18 cellular contexts compared by ENCODE assay signal in genomic region chr3:193680220-193680619, GRCh38.
DNase-seq lines count a peak whose midpoint lies in the region; ATAC-seq, FAIRE-seq and TF ChIP-seq lines count a peak whose summit lies in the region.
"Had no signal": no experiment of that assay in that cellular context is flagged by ENCODE, and none has a peak within 500 bp of the region (broad histone marks: within the 10 kb centered on the region; RNA-seq: fewer than 3 reads in every experiment).

No MANE protein-coding gene starts in this region.

- CTCF ChIA-PET in AG04450 (lab: Charles Lee), result interaction anchor here (0.6 to 2.8 kb wide), 3 partner anchors 14 to 813 kb away, joined by 3 to 12 read pairs (median 8); no protein-coding TSS in a partner anchor

- POLR2A ChIA-PET in AG04450 (lab: Yijun Ruan, JAX), result interaction anchor here (0.8 to 1.3 kb wide), 2 partner anchors 15 to 23 kb away, joined by 3 to 6 read pairs; no protein-coding TSS in a partner anchor

- TF ChIP-seq CTCF in AG04450 (IDR thresholded peaks at IDR 0.05; ENCODE audit: low read depth, low read length), result no peak

- H3K27ac ChIP-seq in AG04450 (ENCODE audit: low read depth, low read length), result no peak overlapping the region
- H3K27ac ChIP-seq: SK-N-MC, stomach had no signal

- FAIRE-seq in H54 (lab: Jason Lieb, UNC), result peak; percentile 88

- TF ChIP-seq POLR2A in H54 (IDR thresholded peaks at IDR 0.05; ENCODE audit: low read depth, low read length), result no peak

- ATAC-seq in HG03565 (IDR thresholded peaks at IDR 0.05; ENCODE audit: unreplicated experiment) (no peak), HG03135 (IDR thresholded peaks at IDR 0.05; ENCODE audit: unreplicated experiment) (no peak)
- ATAC-seq: activated T-cell treated with anti-CD3 and anti-CD28 coated beads, Interleukin-2, amount 50 U/mL, for 4 hours had no signal

- no peak overlapping the region for H3K4me3 ChIP-seq in AG04450 (ENCODE audit: low read depth, low read length)
- H3K4me3 ChIP-seq: SK-N-MC, stomach had no signal

- no peaks in the 10 kb centered on the region for H3K27me3 ChIP-seq in AG04450 (ENCODE audit: control insufficient read depth, insufficient read depth, low read length)
- H3K27me3 ChIP-seq: stomach had no signal

- DNase-seq in AG04450 (ENCODE audit: low read depth, low spot score), result peak; percentile 20
- no peak for DNase-seq in H54 (ENCODE audit: insufficient read length, low spot score)
- peak; percentile 29 for DNase-seq in astrocyte of the hippocampus (ENCODE audit: low read depth, low spot score)
- peak; percentile 57 for DNase-seq in iris pigment epithelial cell (ENCODE audit: low read depth)
- DNase-seq in DMS79 treated with DMSO at 0.1 percent for 48 hours (lab: John Stamatoyannopoulos, UW), result no peak
- no peak for DNase-seq in KG1 (lab: John Stamatoyannopoulos, UW)
- DNase-seq: activated CD4-positive, alpha-beta T cell treated with anti-CD3 and anti-CD28 coated beads, Interleukin-2, amount 50 U/mL, for 48 hours; activated naive CD8-positive, alpha-beta T cell treated with anti-CD3 and anti-CD28 coated beads for 36 hours; activated T-cell treated with anti-CD3 and anti-CD28 coated beads, Interleukin-2, amount 50 U/mL, for 4 hours; caudate nucleus; kidney; NCI-H1694; NCI-H446; OCI-M1; stomach had no signal

- H3K9me3 ChIP-seq in AG04450 (ENCODE audit: control insufficient read depth, insufficient read depth, low read length), result no peaks in the 10 kb centered on the region
- H3K9me3 ChIP-seq: stomach had no signal

Comparison
In these comparisons a context has a peak if more than half of its experiments do, and no peak if none do; other contexts are left out.
1. DNase-seq: peak in AG04450 (single experiment), astrocyte of the hippocampus (single experiment) and iris pigment epithelial cell (single experiment); none in H54 (single experiment), DMS79 treated with DMSO at 0.1 percent for 48 hours (single experiment) and KG1 (single experiment).